ENCODE assay signal across 16 cellular contexts in genomic region chr13:77172650-77173049, GRCh38.
A peak's percentile ranks its signal among the peaks of the same experiment; 100 is the strongest.
DNase-seq lines count a peak whose midpoint lies in the region; ATAC-seq lines count a peak whose summit lies in the region.
"Had no signal": no experiment of that assay in that cellular context is flagged by ENCODE, and none has a peak within 500 bp of the region (broad histone marks: within the 10 kb centered on the region; RNA-seq: fewer than 3 reads in every experiment).

No MANE protein-coding gene starts in this region.

- H3K4me3 Mint-ChIP-seq in stimulated activated naive CD8-positive, alpha-beta T cell treated with anti-CD3 and anti-CD28 coated beads, Interleukin-15, amount 100 ng/mL, for 72 hours: no peak overlapping the region
- no peak overlapping the region for H3K4me3 Mint-ChIP-seq in activated naive CD8-positive, alpha-beta T cell treated with anti-CD3 and anti-CD28 coated beads, Interleukin-2, amount 50 U/mL, for 24 hours
- H3K4me3 Mint-ChIP-seq in stimulated activated effector memory CD8-positive, alpha-beta T cell treated with anti-CD3 and anti-CD28 coated beads, Interleukin-12 subunit alpha, Interleukin-12 subunit beta, amount 100 ng/mL, for 72 hours: no peak overlapping the region
- H3K4me3 Mint-ChIP-seq: B cell had no signal

- peak overlapping the region; percentile 2 to 10 for H3K27ac Mint-ChIP-seq in stimulated activated naive CD8-positive, alpha-beta T cell treated with anti-CD3 and anti-CD28 coated beads, Interleukin-15, amount 100 ng/mL, for 72 hours
- H3K27ac Mint-ChIP-seq in activated naive CD8-positive, alpha-beta T cell treated with anti-CD3 and anti-CD28 coated beads, Interleukin-2, amount 50 U/mL, for 24 hours: peak overlapping the region; percentile 33
- peak overlapping the region; percentile 1 for H3K27ac Mint-ChIP-seq in stimulated activated effector memory CD8-positive, alpha-beta T cell treated with anti-CD3 and anti-CD28 coated beads, Interleukin-12 subunit alpha, Interleukin-12 subunit beta, amount 100 ng/mL, for 72 hours

- ATAC-seq in activated CD4-positive, CD25-positive, alpha-beta regulatory T cell treated with anti-CD3 and anti-CD28 coated beads, Interleukin-2, amount 50 U/mL, for 24 hours: peak; percentile 13 to 41
- no peak for ATAC-seq in stimulated activated naive CD8-positive, alpha-beta T cell treated with anti-CD3 and anti-CD28 coated beads, Interleukin-15, amount 100 ng/mL, for 72 hours
- no peak for ATAC-seq in stimulated activated naive CD8-positive, alpha-beta T cell treated with anti-CD3 and anti-CD28 coated beads, Interleukin-15, Interleukin-2, amounts not matched to agents 100 U/mL and 50 U/mL, for 24 hours
- no peak for ATAC-seq in activated naive CD8-positive, alpha-beta T cell treated with anti-CD3 and anti-CD28 coated beads, Interleukin-2, amount 50 U/mL, for 24 hours
- ATAC-seq in stimulated activated effector memory CD8-positive, alpha-beta T cell treated with anti-CD3 and anti-CD28 coated beads, Interleukin-12 subunit alpha, Interleukin-12 subunit beta, amount 100 ng/mL, for 72 hours: peak; percentile 16
- ATAC-seq in GM21381 (IDR thresholded peaks at IDR 0.05; ENCODE audit: unreplicated experiment): no peak
- ATAC-seq: PC-3 had no signal

- no peaks in the 10 kb centered on the region for H3K9me3 Mint-ChIP-seq in stimulated activated naive CD8-positive, alpha-beta T cell treated with anti-CD3 and anti-CD28 coated beads, Interleukin-15, amount 100 ng/mL, for 72 hours
- no peaks in the 10 kb centered on the region for H3K9me3 Mint-ChIP-seq in activated naive CD8-positive, alpha-beta T cell treated with anti-CD3 and anti-CD28 coated beads, Interleukin-2, amount 50 U/mL, for 24 hours
- H3K9me3 Mint-ChIP-seq in stimulated activated effector memory CD8-positive, alpha-beta T cell treated with anti-CD3 and anti-CD28 coated beads, Interleukin-12 subunit alpha, Interleukin-12 subunit beta, amount 100 ng/mL, for 72 hours: no peaks in the 10 kb centered on the region

- peaks cover 41% of the 10 kb centered on the region for H3K36me3 Mint-ChIP-seq in activated naive CD8-positive, alpha-beta T cell treated with anti-CD3 and anti-CD28 coated beads, Interleukin-2, amount 50 U/mL, for 24 hours (ENCODE audit: low read depth)
- peaks cover 98% of the 10 kb centered on the region for H3K36me3 Mint-ChIP-seq in stimulated activated effector memory CD8-positive, alpha-beta T cell treated with anti-CD3 and anti-CD28 coated beads, Interleukin-12 subunit alpha, Interleukin-12 subunit beta, amount 100 ng/mL, for 72 hours

- DNase-seq in activated CD4-positive, CD25-positive, alpha-beta regulatory T cell treated with anti-CD3 and anti-CD28 coated beads, Interleukin-2, amount 50 U/mL, for 72 hours: no peak
- no peak for DNase-seq in stimulated activated naive CD8-positive, alpha-beta T cell treated with anti-CD3 and anti-CD28 coated beads, Interleukin-15, amount 100 ng/mL, for 72 hours
- no peak for DNase-seq in stimulated activated naive CD8-positive, alpha-beta T cell treated with anti-CD3 and anti-CD28 coated beads, Interleukin-15, Interleukin-2, amounts not matched to agents 100 U/mL and 50 U/mL, for 24 hours
- DNase-seq in activated naive CD8-positive, alpha-beta T cell treated with anti-CD3 and anti-CD28 coated beads, Interleukin-2, amount 50 U/mL, for 24 hours: no peak
- DNase-seq in stimulated activated effector memory CD8-positive, alpha-beta T cell treated with anti-CD3 and anti-CD28 coated beads, Interleukin-12 subunit alpha, Interleukin-12 subunit beta, amount 100 ng/mL, for 72 hours (ENCODE audit: low spot score in 2 of 2): no peak
- DNase-seq in activated gamma-delta T cell treated with Interleukin-2 at 50 U/mL for 16 hours: no peak
- DNase-seq: GDM1, H7, NCI-H1092, NCI-H146, NCI-H2081, NCI-H748 treated with DMSO at 0.1 percent for 48 hours, PC-3 had no signal

- H3K27me3 Mint-ChIP-seq in stimulated activated naive CD8-positive, alpha-beta T cell treated with anti-CD3 and anti-CD28 coated beads, Interleukin-15, amount 100 ng/mL, for 72 hours: no peaks in the 10 kb centered on the region
- H3K27me3 Mint-ChIP-seq in activated naive CD8-positive, alpha-beta T cell treated with anti-CD3 and anti-CD28 coated beads, Interleukin-2, amount 50 U/mL, for 24 hours: no peaks in the 10 kb centered on the region
- H3K27me3 Mint-ChIP-seq: B cell had no signal

- no peaks in the 10 kb centered on the region for H3K4me1 Mint-ChIP-seq in stimulated activated naive CD8-positive, alpha-beta T cell treated with anti-CD3 and anti-CD28 coated beads, Interleukin-15, amount 100 ng/mL, for 72 hours
- no peaks in the 10 kb centered on the region for H3K4me1 Mint-ChIP-seq in activated naive CD8-positive, alpha-beta T cell treated with anti-CD3 and anti-CD28 coated beads, Interleukin-2, amount 50 U/mL, for 24 hours
- H3K4me1 Mint-ChIP-seq in stimulated activated effector memory CD8-positive, alpha-beta T cell treated with anti-CD3 and anti-CD28 coated beads, Interleukin-12 subunit alpha, Interleukin-12 subunit beta, amount 100 ng/mL, for 72 hours: no peaks in the 10 kb centered on the region
- H3K4me1 Mint-ChIP-seq: B cell had no signal

Comparison
In these comparisons a context has a peak if more than half of its experiments do, and no peak if none do; other contexts are left out.
1. ATAC-seq: peak in activated CD4-positive, CD25-positive, alpha-beta regulatory T cell treated with anti-CD3 and anti-CD28 coated beads, Interleukin-2, amount 50 U/mL, for 24 hours (2 of 2) and stimulated activated effector memory CD8-positive, alpha-beta T cell treated with anti-CD3 and anti-CD28 coated beads, Interleukin-12 subunit alpha, Interleukin-12 subunit beta, amount 100 ng/mL, for 72 hours (single experiment); none in stimulated activated naive CD8-positive, alpha-beta T cell treated with anti-CD3 and anti-CD28 coated beads, Interleukin-15, amount 100 ng/mL, for 72 hours (single experiment), stimulated activated naive CD8-positive, alpha-beta T cell treated with anti-CD3 and anti-CD28 coated beads, Interleukin-15, Interleukin-2, amounts not matched to agents 100 U/mL and 50 U/mL, for 24 hours (single experiment), activated naive CD8-positive, alpha-beta T cell treated with anti-CD3 and anti-CD28 coated beads, Interleukin-2, amount 50 U/mL, for 24 hours (single experiment) and GM21381 (single experiment).
2. Peak in every context shown above with its lines, with median percentiles within 50 percentile points of each other: H3K27ac Mint-ChIP-seq.